In the genomic region with DNA sequence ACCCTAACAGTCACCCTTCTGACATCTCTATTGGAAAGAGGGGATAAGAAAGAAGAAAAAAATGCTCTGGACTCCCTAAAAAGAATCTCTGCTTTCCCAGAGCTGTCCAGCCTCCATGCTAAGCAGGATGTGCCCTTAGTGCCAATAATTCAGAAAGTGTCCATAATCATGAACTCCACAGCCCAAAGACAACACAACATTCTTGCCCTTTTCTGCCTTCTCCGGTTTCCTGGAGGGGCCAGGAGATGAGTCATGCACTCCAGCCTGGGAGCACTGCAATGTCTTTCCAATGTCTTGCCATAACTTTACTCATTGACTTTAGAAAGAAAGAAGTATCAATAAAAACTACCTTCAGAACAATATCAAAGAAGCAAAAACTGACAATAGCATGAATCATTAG, we compare ENCODE assay signal across 8 cellular contexts. TPM values are rescaled to one million over a fixed set of nuclear protein-coding genes. Genes with fewer than 3 reads are reported as not detected.
DNase-seq lines count a peak whose midpoint lies in the region; ATAC-seq and TF ChIP-seq lines count a peak whose summit lies in the region.

No MANE protein-coding gene starts in this region.

- peaks cover 49% of the 10 kb centered on the region for H3K4me1 ChIP-seq in RWPE2 (ENCODE audit: insufficient read depth, poor library complexity, severe bottlenecking)

- H3K27ac ChIP-seq in RWPE2 (ENCODE audit: poor library complexity, severe bottlenecking), result peak overlapping the region; percentile 88

- TF ChIP-seq CTCF in RWPE2 (IDR thresholded peaks at IDR 0.05; ENCODE audit: poor library complexity, severe bottlenecking), result no peak

- H3K36me3 ChIP-seq in RWPE2 (ENCODE audit: low read depth), result peaks cover 99% of the 10 kb centered on the region

- DNase-seq in ELR (ENCODE audit: low read depth) (peak; percentile 82), RWPE2 (ENCODE audit: low spot score) (no peak), fibroblast of peridontal ligament (ENCODE audit: extremely low read depth) (peak; percentile 90), pulmonary artery endothelial cell (ENCODE audit: low read depth, low spot score) (peak; percentile 41), left colon (no peak), cerebellum (ENCODE audit: low spot score) (no peak)

- ATAC-seq in RWPE2 (ENCODE audit: low read depth) (peak; percentile 78), HG03565 (IDR thresholded peaks at IDR 0.05; ENCODE audit: unreplicated experiment) (no peak), HG03457 (IDR thresholded peaks at IDR 0.05; ENCODE audit: unreplicated experiment) (no peak), left colon (no peak)

- H3K4me3 ChIP-seq in RWPE2 (ENCODE audit: severe bottlenecking), result no peak overlapping the region

- H3K9me3 ChIP-seq in RWPE2 (ENCODE audit: severe bottlenecking), result no peaks in the 10 kb centered on the region

- no peaks in the 10 kb centered on the region for H3K27me3 ChIP-seq in RWPE2 (ENCODE audit: insufficient read depth, poor library complexity, severe bottlenecking)

- intact Hi-C loops in left colon (cut with DNase I, micrococcal nuclease), result no loop called here

RNA-seq across cellular contexts. Expression of gene KLF7, which starts 44.0 kb away (rescaled TPM):
- total RNA-seq in pulmonary artery endothelial cell (14.0 and 31.5 TPM in 2 replicates), left colon (1 to 10 TPM; 5.4 to 7.5 TPM), cerebellum (60.2 TPM)

Comparison
In these comparisons a context has a peak if more than half of its experiments do, and no peak if none do; other contexts are left out.
1. DNase-seq: peak in ELR (single experiment), fibroblast of peridontal ligament (single experiment) and pulmonary artery endothelial cell (single experiment); none in RWPE2 (single experiment), left colon (0 of 2) and cerebellum (single experiment).